In the genomic region with DNA sequence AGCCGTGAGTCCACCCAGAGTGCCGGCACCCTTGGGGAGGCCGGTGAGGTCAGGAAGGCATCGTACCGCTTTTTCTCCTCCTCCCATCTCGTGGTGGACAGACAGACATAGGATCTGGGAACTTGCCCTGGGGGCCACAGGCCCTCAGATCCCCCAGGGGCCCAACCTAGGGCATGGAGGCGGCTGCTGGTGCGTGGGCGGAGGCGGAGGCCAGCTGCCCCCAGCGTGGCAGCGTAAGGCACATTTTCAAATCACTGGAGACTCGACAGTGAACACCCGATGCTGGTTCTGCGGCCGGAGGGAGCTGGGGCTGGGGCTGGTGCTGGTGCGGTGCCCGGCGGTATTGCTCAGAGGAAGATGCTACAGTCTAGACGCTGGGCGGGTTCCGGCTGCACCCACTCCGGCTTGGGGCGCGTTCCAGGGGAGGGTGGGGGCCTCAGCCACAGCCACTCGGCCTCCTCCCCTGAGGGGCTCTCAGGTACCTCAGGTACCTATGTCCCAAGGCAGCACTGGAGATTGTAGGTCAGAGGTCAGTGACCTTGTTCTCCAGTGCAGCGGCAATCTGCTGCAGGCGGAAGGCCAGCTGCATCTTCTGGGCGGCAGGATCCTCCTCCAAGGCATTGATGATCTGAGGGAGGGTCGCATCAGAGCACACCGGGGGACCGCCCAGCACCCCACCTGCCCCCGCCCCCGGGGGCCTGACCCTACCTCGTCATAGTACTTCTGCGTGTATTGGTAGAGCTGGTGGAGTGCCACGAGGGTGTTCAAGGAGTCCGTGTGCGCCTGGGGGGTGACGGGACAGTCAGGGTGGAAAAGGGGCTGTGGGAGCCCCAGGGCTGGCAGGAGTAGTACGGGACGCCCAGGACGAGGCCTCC, we compare ENCODE assay signal across 1 cellular context.
TF ChIP-seq lines count a peak whose summit lies in the region.

No MANE protein-coding gene starts in this region.

TF ChIP-seq in endothelial cell of umbilical vein, 7 proteins besides CTCF, POLR2A, EP300 and RAD21:
- TF ChIP-seq FOS (IDR thresholded peaks at IDR 0.05; ENCODE audit: borderline replicate concordance, insufficient read depth, low read length) (no peak), POLR2AphosphoS5 (IDR thresholded peaks at IDR 0.05; ENCODE audit: insufficient read depth, low read depth, low read length) (no peak), MYC (IDR thresholded peaks at IDR 0.05; ENCODE audit: low read depth, low read length) (no peak), JUN (IDR thresholded peaks at IDR 0.05; ENCODE audit: borderline replicate concordance, insufficient read depth, insufficient read length, low read depth) (no peak), GATA2 (IDR thresholded peaks at IDR 0.05; ENCODE audit: insufficient read depth, insufficient read length, low read depth, low read length) (no peak), EZH2 (IDR thresholded peaks at IDR 0.05; ENCODE audit: borderline replicate concordance, low read depth, low read length, severe bottlenecking) (no peak)
- TF ChIP-seq, protein P1, sequence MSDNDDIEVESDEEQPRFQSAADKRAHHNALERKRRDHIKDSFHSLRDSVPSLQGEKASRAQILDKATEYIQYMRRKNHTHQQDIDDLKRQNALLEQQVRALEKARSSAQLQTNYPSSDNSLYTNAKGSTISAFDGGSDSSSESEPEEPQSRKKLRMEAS (IDR thresholded peaks at IDR 0.05; ENCODE audit: insufficient read depth, insufficient read length), result no peak
TF ChIP-seq in endothelial cell of umbilical vein: peak in this region for 0.
